In genomic region chr1:73998348-73998959, GRCh38 we compare ENCODE assay signal across 8 cellular contexts.
DNase-seq lines count a peak whose midpoint lies in the region; ATAC-seq, FAIRE-seq and TF ChIP-seq lines count a peak whose summit lies in the region.

No MANE protein-coding gene starts in this region.

- H2AFZ ChIP-seq in Loucy (ENCODE audit: low read length): no peak overlapping the region

- no peaks in the 10 kb centered on the region for H3K9me3 ChIP-seq in Loucy (ENCODE audit: insufficient read depth, low read depth, low read length)

- no peak overlapping the region for H3K4me2 ChIP-seq in Loucy (ENCODE audit: low read depth, low read length, poor library complexity, severe bottlenecking)

- no peaks in the 10 kb centered on the region for H3F3A ChIP-seq in Loucy (ENCODE audit: low read depth)

- TF ChIP-seq CTCF in Loucy (conservative IDR thresholded peaks at IDR 0.05; ENCODE audit: low read length) (peak; percentile 68), RWPE1 (conservative IDR thresholded peaks at IDR 0.05; ENCODE audit: low read depth) (peak; percentile 46)

- H3K9ac ChIP-seq in Loucy (ENCODE audit: low read depth, low read length, poor library complexity, severe bottlenecking): no peak overlapping the region

- H3K9me2 ChIP-seq in Loucy (replicated peaks; ENCODE audit: low read depth, low read length): no peaks in the 10 kb centered on the region

- CTCF ChIA-PET in RWPE1 (lab: Yijun Ruan, JAX): interaction anchor here (0.5 kb wide), 1 partner anchor 462 kb away, joined by 5 read pairs; no protein-coding TSS in a partner anchor

- no peak overlapping the region for H3K27ac ChIP-seq in RWPE1

- H3K4me1 ChIP-seq in Loucy (ENCODE audit: insufficient read depth, low read length, poor library complexity, severe bottlenecking): no peaks in the 10 kb centered on the region

- DNase-seq in CD1c-positive myeloid dendritic cell (ENCODE audit: extremely low spot score): peak; percentile 3
- DNase-seq in GM19239 (ENCODE audit: insufficient read length, low spot score): peak; percentile 2
- peak; percentile 3 for DNase-seq in RWPE1 (ENCODE audit: low spot score)
- peak in 1 of 2 donors; percentile 12 for DNase-seq in frontal cortex (ENCODE audit: low spot score in 2 of 2)
- DNase-seq in effector CD8-positive, alpha-beta T cell (lab: John Stamatoyannopoulos, UW): no peak
- no peak for DNase-seq in stimulated activated CD4-positive, alpha-beta T cell treated with anti-CD3 and anti-CD28 coated beads, Interleukin-15, amount 100 ng/mL, for 24 hours

- POLR2A ChIA-PET in RWPE1 (lab: Yijun Ruan, JAX; ENCODE audit: low non-redundant PET): no interaction called here

- no peaks in the 10 kb centered on the region for H4K20me1 ChIP-seq in Loucy (ENCODE audit: insufficient read depth, low read length, poor library complexity, severe bottlenecking)

- peak; percentile 33 for FAIRE-seq in GM19239 (lab: Jason Lieb, UNC)
- peak; percentile 96 for FAIRE-seq in frontal cortex (lab: Jason Lieb, UNC)

- no peak for ATAC-seq in HG02852 (IDR thresholded peaks at IDR 0.05; ENCODE audit: unreplicated experiment)

- no peak overlapping the region for H3K4me3 ChIP-seq in Loucy (ENCODE audit: low read length, poor library complexity, severe bottlenecking)

- no peaks in the 10 kb centered on the region for H3K27me3 ChIP-seq in Loucy (ENCODE audit: insufficient read depth, low read length, poor library complexity, severe bottlenecking)

- H3K79me2 ChIP-seq in Loucy (ENCODE audit: insufficient read depth, low read length): no peaks in the 10 kb centered on the region

- H3K36me3 ChIP-seq in Loucy (ENCODE audit: insufficient read depth, low read length): no peaks in the 10 kb centered on the region

Comparison
In these comparisons a context has a peak if more than half of its experiments do, and no peak if none do; other contexts are left out.
1. DNase-seq: peak in CD1c-positive myeloid dendritic cell (single experiment), GM19239 (single experiment) and RWPE1 (single experiment); none in effector CD8-positive, alpha-beta T cell (single experiment) and stimulated activated CD4-positive, alpha-beta T cell treated with anti-CD3 and anti-CD28 coated beads, Interleukin-15, amount 100 ng/mL, for 24 hours (single experiment).